ENCODE assay signal across 27 cellular contexts in the genomic region with DNA sequence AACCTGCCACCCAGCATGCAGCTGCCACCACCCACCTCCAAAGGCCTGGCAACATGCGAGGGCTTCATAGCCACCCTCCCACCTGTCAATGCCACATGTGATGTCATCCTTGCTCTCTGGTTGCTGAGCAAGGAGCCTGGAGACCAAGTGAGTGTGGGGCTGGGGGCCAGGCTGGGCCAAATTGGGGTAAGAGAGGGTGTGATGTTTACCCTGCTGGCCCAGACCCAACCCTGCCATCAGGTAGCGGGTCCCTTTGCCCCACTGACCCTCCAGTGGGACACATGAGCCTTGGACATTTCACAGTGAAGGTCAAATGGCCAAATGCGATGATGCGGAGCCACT. TPM values are rescaled to one million over a fixed set of nuclear protein-coding genes. Genes with fewer than 3 reads are reported as not detected.
"Had no signal": no experiment of that assay in that cellular context is flagged by ENCODE, and none has a peak within 500 bp of the region (broad histone marks: within the 10 kb centered on the region; RNA-seq: fewer than 3 reads in every experiment).

No MANE protein-coding gene starts in this region.

- H3K36me3 ChIP-seq: MG63 had no signal

- FAIRE-seq: HepG2 had no signal

- DNase-seq: IMR-90; Karpas-422; KG1; MG63; NCI-H1092; NCI-H1105 treated with DMSO at 0.1 percent for 48 hours; NCI-H1417 treated with DMSO at 0.1 percent for 48 hours; NCI-H146; NCI-H1694 treated with DMSO at 0.1 percent for 48 hours; NCI-H1930; NCI-H2081; NCI-H2107; NCI-H2227 treated with DMSO at 0.1 percent for 48 hours; NCI-H524; NCI-H526 treated with DMSO at 0.1 percent for 48 hours; NCI-H748 treated with DMSO at 0.1 percent for 48 hours; NK-92 treated with Interleukin-12 subunit alpha and Interleukin-12 subunit beta, amount 100 ng/mL, for 24 hours; PC-3; SHP77; SK-N-SH had no signal

- ATAC-seq: HepG2, Panc1, PC-3 had no signal

- H3K9me3 ChIP-seq: MG63, SK-N-SH had no signal

- H3K4me2 ChIP-seq: SK-N-SH had no signal

- H3K27ac ChIP-seq: RWPE1 had no signal

- H3K9ac ChIP-seq: SK-N-SH had no signal

- H3K4me3 ChIP-seq: MG63 had no signal

RNA-seq across cellular contexts. Expression of gene ALOX15B, which starts 8.9 kb away (rescaled TPM):
- total RNA-seq: HepG2, HT1080, IMR-90, NCI-H460, OCI-LY7, PC-3 had no signal
- polyA plus RNA-seq: HepG2, IMR-90, SK-N-SH had no signal

RNA-seq across cellular contexts. Expression of gene ALOX12B, which starts 39.8 kb away (rescaled TPM):
- total RNA-seq: HepG2, IMR-90 had no signal
- polyA plus RNA-seq: IMR-90 had no signal

RNA-seq across cellular contexts. Expression of gene GUCY2D, which starts 45.3 kb away (rescaled TPM):
- total RNA-seq: HepG2, HT1080, IMR-90, OCI-LY7, PC-3, SK-MEL-5 had no signal
- polyA plus RNA-seq: HepG2, SK-N-SH had no signal
